ENCODE assay signal across 17 cellular contexts in the genomic region with DNA sequence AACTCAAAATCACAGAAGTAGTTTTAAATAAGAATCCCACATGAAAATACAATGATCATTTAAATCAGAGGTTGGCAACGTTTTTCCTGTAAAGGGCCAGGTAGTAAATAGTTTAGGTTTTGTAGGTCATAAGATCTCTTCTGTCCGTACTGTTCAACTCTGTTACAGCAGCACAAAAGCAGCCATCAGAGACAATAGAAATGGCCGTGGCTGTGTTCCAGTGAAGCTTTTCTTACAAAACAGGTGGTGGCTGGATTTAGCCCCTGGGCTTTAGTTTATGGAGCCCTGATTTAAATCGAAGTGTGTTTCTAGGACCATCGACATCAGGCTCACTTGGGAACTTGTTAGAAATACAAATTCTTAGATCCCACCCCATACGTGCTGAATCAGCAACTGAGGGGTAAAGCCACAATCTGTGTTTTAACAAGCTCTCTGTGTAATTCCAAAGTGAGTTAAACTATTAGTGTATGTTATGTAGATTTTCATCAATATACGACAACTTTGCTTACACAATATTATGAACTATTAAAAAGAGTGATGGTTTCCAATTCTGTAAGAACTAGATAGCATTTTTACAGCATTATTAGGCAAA. TPM values are rescaled to one million over a fixed set of nuclear protein-coding genes. Genes with fewer than 3 reads are reported as not detected.
DNase-seq lines count a peak whose midpoint lies in the region; ATAC-seq, FAIRE-seq and TF ChIP-seq lines count a peak whose summit lies in the region.
"Had no signal": no experiment of that assay in that cellular context is flagged by ENCODE, and none has a peak within 500 bp of the region (broad histone marks: within the 10 kb centered on the region; RNA-seq: fewer than 3 reads in every experiment).

No MANE protein-coding gene starts in this region.

- H3K4me3 ChIP-seq in SK-N-SH (ENCODE audit: low read depth in 2 of 2, low read length in 1 of 2) (no peak overlapping the region), K562 (no peak overlapping the region), Peyer's patch (no peak overlapping the region), ovary (no peak overlapping the region)

- in situ Hi-C loops in K562 (cut with MboI): no loop called here

- no peaks in the 10 kb centered on the region for H3K36me3 ChIP-seq in SK-N-SH (replicated peaks in 1 of 2; ENCODE audit: control insufficient read depth in 1 of 2, insufficient read depth in 2 of 2, low read length in 1 of 2)
- no peaks in the 10 kb centered on the region for H3K36me3 ChIP-seq in K562 (ENCODE audit: control insufficient read depth, insufficient read depth, low read length)
- no peaks in the 10 kb centered on the region for H3K36me3 ChIP-seq in Peyer's patch
- no peaks in the 10 kb centered on the region for H3K36me3 ChIP-seq in ovary

- no TSS peak for BruUV-seq in K562 (replicated peaks; lab: Mats Ljungman, UMichigan)

- FAIRE-seq in K562 (lab: Jason Lieb, UNC): no peak

- no peaks in the 10 kb centered on the region; the same call in 1 of the 2 replicates for H3K27me3 ChIP-seq in SK-N-SH (ENCODE audit: insufficient read depth)
- H3K27me3 ChIP-seq in K562 (ENCODE audit: control insufficient read depth in 2 of 2, insufficient read depth in 2 of 2, low read length in 2 of 2): peaks cover 0 to 8% of the 10 kb centered on the region in 2 experiments; a peak in 2 of 5 replicates
- peaks cover 0 to 3% of the 10 kb centered on the region in 2 donors for H3K27me3 ChIP-seq in Peyer's patch
- H3K27me3 ChIP-seq in ovary: no peaks in the 10 kb centered on the region

- TF ChIP-seq CTCF in SK-N-SH (IDR thresholded peaks at IDR 0.05) (no peak), K562 (IDR thresholded peaks at IDR 0.05 in 2 of 3, conservative IDR thresholded peaks at IDR 0.05 in 1 of 3; ENCODE audit: insufficient read depth in 2 of 3, low read depth in 1 of 3, low read length in 3 of 3) (no peak), Peyer's patch (IDR thresholded peaks at IDR 0.05) (no peak), ovary (IDR thresholded peaks at IDR 0.05) (no peak)

- H3K27ac ChIP-seq in SK-N-SH (ENCODE audit: low read depth in 2 of 2, low read length in 1 of 2) (no peak overlapping the region), K562 (ENCODE audit: extremely low read depth, low read depth, low read length) (no peak overlapping the region), Peyer's patch (no peak overlapping the region), ovary (no peak overlapping the region)

- H3K79me2 ChIP-seq in SK-N-SH (ENCODE audit: insufficient read depth) (no peaks in the 10 kb centered on the region), K562 (ENCODE audit: control insufficient read depth, insufficient read depth, low read length) (no peaks in the 10 kb centered on the region)

- intact Hi-C loops in K562 (cut with micrococcal nuclease): no loop called here
- intact Hi-C loops in ovary (cut with DNase I): no loop called here

- H3K9me1 ChIP-seq in K562 (ENCODE audit: control insufficient read depth, insufficient read depth, low read length): no peaks in the 10 kb centered on the region

- no peak overlapping the region for H3K4me2 ChIP-seq in SK-N-SH
- H3K4me2 ChIP-seq in K562 (ENCODE audit: insufficient read depth, low read length): no peak overlapping the region

- TF ChIP-seq POLR2A in K562 (conservative IDR thresholded peaks at IDR 0.05) (no peak), Peyer's patch (IDR thresholded peaks at IDR 0.05) (no peak), ovary (IDR thresholded peaks at IDR 0.05) (no peak)

- TF ChIP-seq RAD21 in SK-N-SH (IDR thresholded peaks at IDR 0.05; ENCODE audit: low read length) (no peak), K562 (CRISPR knock-in tag; conservative IDR thresholded peaks at IDR 0.05 in 1 of 2, IDR thresholded peaks at IDR 0.05 in 1 of 2) (no peak)

- H4K20me1 ChIP-seq in SK-N-SH (ENCODE audit: insufficient read depth) (no peaks in the 10 kb centered on the region), K562 (replicated peaks; ENCODE audit: control insufficient read depth, insufficient read depth, low read length) (no peaks in the 10 kb centered on the region)

- 37% methylated on average over 7 of the region's 7 CpGs for WGBS in SK-N-SH (ENCODE audit: low lambda C conversion rate)
- WGBS in K562 (ENCODE audit: insufficient coverage, low coverage, missing lambda C conversion rate): 2% methylated on average over 7 of the region's 7 CpGs
- WGBS in ovary, 3 donors: 51 to 61% (median 61%) methylated on average over 7 of the region's 7 CpGs

- TF ChIP-seq EP300 in SK-N-SH (IDR thresholded peaks at IDR 0.05; ENCODE audit: borderline replicate concordance in 1 of 2, low read depth in 1 of 2, low read length in 1 of 2): no peak
- TF ChIP-seq EP300 in K562 (IDR thresholded peaks at IDR 0.05; ENCODE audit: low read length): no peak
- no peak for TF ChIP-seq EP300 in ovary (IDR thresholded peaks at IDR 0.05)

- H3K4me1 ChIP-seq in SK-N-SH (ENCODE audit: control insufficient read depth in 1 of 2, insufficient read depth in 2 of 2, low read depth in 1 of 2, low read length in 1 of 2): peaks cover 0 to 2% of the 10 kb centered on the region in 2 experiments; a peak in 2 of 4 replicates
- no peaks in the 10 kb centered on the region for H3K4me1 ChIP-seq in K562 (replicated peaks in 1 of 2; ENCODE audit: control insufficient read depth in 2 of 2, insufficient read depth in 2 of 2, low read length in 2 of 2)
- H3K4me1 ChIP-seq in Peyer's patch: no peaks in the 10 kb centered on the region
- no peaks in the 10 kb centered on the region for H3K4me1 ChIP-seq in ovary (ENCODE audit: insufficient read depth)

- POLR2A ChIA-PET in SK-N-SH (lab: Yijun Ruan, JAX) (no interaction called here), K562 (lab: Yijun Ruan, JAX) (interaction anchor here (1.4 kb wide), 1 partner anchor 48 kb away, joined by 3 read pairs; no protein-coding TSS in a partner anchor)

- H2AFZ ChIP-seq in SK-N-SH (ENCODE audit: low read depth) (no peak overlapping the region), K562 (ENCODE audit: low read depth, low read length) (no peak overlapping the region)

- CTCF ChIA-PET in SK-N-SH (lab: Yijun Ruan, JAX): no interaction called here
- CTCF ChIA-PET in K562 (lab: Yijun Ruan, JAX; ENCODE audit: low intra/inter-chr PET ratio): interaction anchor here (0.7 kb wide), 1 partner anchor 114 kb away, joined by 5 read pairs; no protein-coding TSS in a partner anchor

- H3K9me3 ChIP-seq in SK-N-SH (no peaks in the 10 kb centered on the region), K562 (replicated peaks; ENCODE audit: control insufficient read depth, insufficient read depth, low read depth, low read length) (no peaks in the 10 kb centered on the region), Peyer's patch (no peaks in the 10 kb centered on the region), ovary (no peaks in the 10 kb centered on the region)

- H3K9ac ChIP-seq in SK-N-SH (no peak overlapping the region), K562 (ENCODE audit: insufficient read depth in 1 of 2, low read depth in 2 of 2, low read length in 2 of 2) (no peak overlapping the region)

- H3K9me2 ChIP-seq in SK-N-SH: no peaks in the 10 kb centered on the region

- no peak for ATAC-seq in SK-N-SH treated with all-trans-retinoic acid at 6 μM for 48 hours
- ATAC-seq in K562: no peak
- no peak for ATAC-seq in GM21529 (IDR thresholded peaks at IDR 0.05; ENCODE audit: unreplicated experiment)
- ATAC-seq: Panc1 had no signal

- H3F3A ChIP-seq in SK-N-SH (replicated peaks; ENCODE audit: insufficient read depth): no peaks in the 10 kb centered on the region

- peak; percentile 1 for DNase-seq in SK-N-SH
- peak; percentile 28 for DNase-seq in NCI-H146 treated with DMSO at 0.1 percent for 48 hours (lab: John Stamatoyannopoulos, UW; ENCODE audit: unreplicated experiment)
- no peak for DNase-seq in K562 (ENCODE audit: extremely low read depth in 1 of 4, low spot score in 3 of 4)
- DNase-seq in Peyer's patch: no peak
- no peak for DNase-seq in ovary
- DNase-seq: ACHN; CD4-positive, CD25-positive, alpha-beta regulatory T cell; DMS79 treated with DMSO at 0.1 percent for 48 hours; GF-D8; H9; NCI-H187; NCI-H2171 treated with DMSO at 0.1 percent for 48 hours; NCI-H510A treated with DMSO at 0.1 percent for 48 hours; SHP77 had no signal

TF ChIP-seq in SK-N-SH, 30 proteins besides CTCF, POLR2A, EP300 and RAD21 (continues in another document):
- TF ChIP-seq RFX5 (IDR thresholded peaks at IDR 0.05; ENCODE audit: low read length) (no peak), POLR2AphosphoS5 (IDR thresholded peaks at IDR 0.05; ENCODE audit: low read depth, low read length) (no peak)

TF ChIP-seq in K562, 482 proteins besides CTCF, POLR2A, EP300 and RAD21 (continues in another document):
- TF ChIP-seq LEF1 (IDR thresholded peaks at IDR 0.05): no peak

RNA-seq across cellular contexts. Expression of gene MIR17HG, which starts 54.8 kb away (rescaled TPM):
- polyA plus RNA-seq in SK-N-SH (2012; rRNA removed) (0.51 and 1.2 TPM in 2 replicates), K562 (2011; rRNA removed) (147 and 182 TPM in 2 replicates), K562 (2014; fragmentation: Illumina TruSeq; extraction: Trizol) (43.2 and 59.7 TPM in 2 replicates), K562 (2014; fragmentation: Nextera tagmentation; extraction: Ambion mirVana) (10 to 100 TPM; 44.2 to 67.6 TPM), K562 (2014; rRNA removed) (77.9 and 119 TPM in 2 replicates), ovary (1 to 10 TPM in 1 of 2 donors, under 1 TPM in 1; 0.82 to 1.1 TPM)
- polyA plus RNA-seq in SK-N-SH (2012; cell fraction: cytosol; rRNA removed): 0.43 and 0.71 TPM in 2 replicates
- 2.2 and 4.0 TPM in 2 replicates for polyA plus RNA-seq in SK-N-SH (2012; cell fraction: nucleus; rRNA removed)
- total RNA-seq in K562 (2011; cell fraction: chromatin; rRNA removed; ENCODE audit: low replicate concordance): 458 and 1,073 TPM in 2 replicates
- total RNA-seq in K562 (2011; cell fraction: nucleolus; rRNA removed): 474 and 541 TPM in 2 replicates
- total RNA-seq in K562 (2011; cell fraction: nucleoplasm; rRNA removed): 882 and 1,501 TPM in 2 replicates
- total RNA-seq in K562 (2014; rRNA removed) (55.3 and 100 TPM in 2 replicates), K562 (2014; rRNA removed; fragmentation: Illumina TruSeq; extraction: Trizol) (177 and 218 TPM in 2 replicates), K562 (2015; rRNA removed; fragmentation: Illumina TruSeq; extraction: Trizol) (130 and 149 TPM in 2 replicates), K562 (2021) (77.8 and 106 TPM in 2 replicates), Peyer's patch (10 to 100 TPM in 1 of 4 donors, 1 to 10 TPM in 2, under 1 TPM in 1; 0.88 to 10.4 (median 4.5) TPM), ovary (1 to 10 TPM; 4.3 to 7.9 (median 5.3) TPM)
- polyA plus RNA-seq in K562 (2011; cell fraction: cytosol; rRNA removed): 8.2 and 35.8 TPM in 2 replicates
- polyA plus RNA-seq in K562 (2011; cell fraction: nucleus; rRNA removed): 165 and 195 TPM in 2 replicates
- polyA plus RNA-seq in K562 (2012): 21.0 and 54.8 TPM in 2 replicates
- 251 and 360 TPM in 2 replicates for polyA minus RNA-seq in K562 (2011; rRNA and poly(A)+ RNA removed)
- polyA minus RNA-seq in K562 (2011; cell fraction: cytosol; rRNA and poly(A)+ RNA removed): 17.0 and 22.7 TPM in 2 replicates
- polyA minus RNA-seq in K562 (2011; cell fraction: nucleus; rRNA and poly(A)+ RNA removed): 714 and 1,502 TPM in 2 replicates

Comparison
In these comparisons a context has a peak if more than half of its experiments do, and no peak if none do; other contexts are left out.
1. DNase-seq: peak in SK-N-SH (single experiment) and NCI-H146 treated with DMSO at 0.1 percent for 48 hours (single experiment); none in K562 (0 of 4), Peyer's patch (0 of 3) and ovary (0 of 5).
2. RNA of gene MIR17HG, which starts 54.8 kb away (total RNA-seq): 55.3 to 1,501 TPM in K562; 4.3 to 7.9 TPM in ovary and 0.88 to 10.4 TPM in Peyer's patch; every median in the first group is over 4 times any median in the second.